Comparison of ENCODE assay signal across 16 cellular contexts in the genomic region with DNA sequence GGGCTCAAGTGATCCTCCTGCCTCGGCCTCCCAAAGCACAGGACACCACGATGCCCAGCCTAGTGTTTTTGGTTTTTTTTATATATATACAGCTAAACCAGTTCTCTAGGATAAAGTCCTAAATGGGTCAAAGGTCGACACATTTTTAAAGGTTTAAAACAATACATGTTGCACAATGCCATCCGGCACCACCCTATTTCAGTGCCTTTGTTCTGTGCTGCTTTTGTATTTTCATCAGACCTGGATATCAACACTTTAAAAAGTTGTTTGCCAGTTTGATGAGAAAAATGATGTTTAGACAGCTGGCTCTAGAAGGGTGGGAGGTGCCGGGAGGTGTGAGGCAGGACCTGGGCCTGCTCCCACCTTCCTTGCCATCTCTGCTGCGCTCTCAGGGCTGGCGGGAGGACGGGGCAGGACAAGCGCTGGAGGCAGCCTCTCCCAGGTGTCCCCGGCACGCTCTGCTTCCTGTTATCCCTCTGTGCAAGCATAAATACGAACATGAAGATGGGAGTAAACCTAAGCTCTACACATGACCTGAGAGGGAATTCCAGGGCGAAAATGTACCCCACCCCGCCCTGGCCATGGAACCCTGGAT.
DNase-seq lines count a peak whose midpoint lies in the region; ATAC-seq and TF ChIP-seq lines count a peak whose summit lies in the region.
"Had no signal": no experiment of that assay in that cellular context is flagged by ENCODE, and none has a peak within 500 bp of the region (broad histone marks: within the 10 kb centered on the region; RNA-seq: fewer than 3 reads in every experiment).

No MANE protein-coding gene starts in this region.

- H2BK5ac ChIP-seq in IMR-90 (ENCODE audit: low read depth, low read length, poor library complexity, severe bottlenecking), result no peak overlapping the region

- CTCF ChIA-PET in IMR-90 (lab: Yijun Ruan, JAX), result interaction anchor here (1.0 kb wide), 1 partner anchor 36 kb away, joined by 3 read pairs; no protein-coding TSS in a partner anchor

- POLR2A ChIA-PET in IMR-90 (lab: Charles Lee; ENCODE audit: unreplicated experiment), result no interaction called here

- H3K23ac ChIP-seq in IMR-90 (ENCODE audit: low read depth, low read length), result no peak overlapping the region

- no peaks in the 10 kb centered on the region for H3K79me2 ChIP-seq in osteoblast (ENCODE audit: insufficient read depth, low read length)

- no peaks in the 10 kb centered on the region for H3K36me3 ChIP-seq in IMR-90 (ENCODE audit: control insufficient read depth, insufficient read depth, low read length)
- H3K36me3 ChIP-seq in osteoblast (ENCODE audit: insufficient read depth, low read length), result no peaks in the 10 kb centered on the region
- H3K36me3 ChIP-seq: BE2C had no signal

- no peak for TF ChIP-seq RAD21 in IMR-90 (IDR thresholded peaks at IDR 0.05; ENCODE audit: low read length)

- no peak overlapping the region for H2AK9ac ChIP-seq in IMR-90 (replicated peaks; ENCODE audit: low read depth, low read length, poor library complexity)

- H3K9me1 ChIP-seq in IMR-90 (ENCODE audit: insufficient read depth, low read length), result no peaks in the 10 kb centered on the region

- peaks cover under 1% of the 10 kb centered on the region; the same call in 1 of the 2 replicates for H3K9me3 ChIP-seq in IMR-90 (ENCODE audit: control insufficient read depth, insufficient read depth, low read length)
- H3K9me3 ChIP-seq in osteoblast (ENCODE audit: low read depth, low read length), result no peaks in the 10 kb centered on the region
- H3K9me3 ChIP-seq: A549, BE2C had no signal

- H3K79me1 ChIP-seq in IMR-90 (ENCODE audit: low read depth in 1 of 2, low read length in 2 of 2), result no peaks in the 10 kb centered on the region

- H4K20me1 ChIP-seq in IMR-90 (ENCODE audit: insufficient read depth, low read length), result no peaks in the 10 kb centered on the region
- no peaks in the 10 kb centered on the region for H4K20me1 ChIP-seq in osteoblast (ENCODE audit: insufficient read depth, low read length)

- H3K14ac ChIP-seq in IMR-90 (replicated peaks; ENCODE audit: low read depth, low read length), result no peak overlapping the region

- in situ Hi-C loops in IMR-90 (cut with MboI; ENCODE audit: low sequenced_read_pairs), result no loop called here

- H3K27ac ChIP-seq in IMR-90 (ENCODE audit: insufficient read depth, low read length) (no peak overlapping the region), osteoblast (ENCODE audit: low read depth, low read length) (no peak overlapping the region)
- H3K27ac ChIP-seq: A549, C4-2B had no signal

- no peak overlapping the region for H4K8ac ChIP-seq in IMR-90 (ENCODE audit: low read depth in 2 of 2, low read length in 2 of 2)

- H2BK120ac ChIP-seq in IMR-90 (ENCODE audit: low read depth, low read length), result no peak overlapping the region

- H3K4ac ChIP-seq in IMR-90 (ENCODE audit: low read depth, low read length), result no peak overlapping the region

- H3K18ac ChIP-seq in IMR-90 (ENCODE audit: low read depth, low read length), result no peak overlapping the region

- no peak overlapping the region for H3K4me3 ChIP-seq in IMR-90 (ENCODE audit: insufficient read depth, low read depth, low read length)
- no peak overlapping the region for H3K4me3 ChIP-seq in osteoblast (ENCODE audit: insufficient read depth, low read length)
- H3K4me3 ChIP-seq: A549 had no signal

- H3K4me2 ChIP-seq in IMR-90 (ENCODE audit: low read depth, low read length) (no peak overlapping the region), osteoblast (ENCODE audit: insufficient read depth, low read length) (no peak overlapping the region)
- H3K4me2 ChIP-seq: A549 had no signal

- DNase-seq in IMR-90 (no peak), NCI-H748 treated with DMSO at 0.1 percent for 48 hours (lab: John Stamatoyannopoulos, UW) (peak; percentile 45), left colon (peak in 1 of 2 donors; percentile 23), osteoblast (ENCODE audit: insufficient read length, low spot score, missing footprints) (peak; percentile 51), midbrain (lab: John Stamatoyannopoulos, UW) (no peak), KG1 (lab: John Stamatoyannopoulos, UW) (no peak)
- DNase-seq: BE2C; CD4-positive, alpha-beta memory T cell; COR-L47; DMS153; GF-D8; GOT3; H9 had no signal

- no peak overlapping the region for H3K56ac ChIP-seq in IMR-90 (ENCODE audit: extremely low read depth, insufficient read depth, low read length)

- no peak overlapping the region for H4K5ac ChIP-seq in IMR-90 (ENCODE audit: low read depth, low read length)

- H2BK15ac ChIP-seq in IMR-90 (ENCODE audit: low read depth, low read length), result no peak overlapping the region

- no peak overlapping the region for H4K91ac ChIP-seq in IMR-90 (ENCODE audit: insufficient read depth, low read depth, low read length)

- no peak overlapping the region for H3K9ac ChIP-seq in IMR-90 (ENCODE audit: low read depth, low read length)

- H3K27me3 ChIP-seq in IMR-90 (ENCODE audit: control insufficient read depth, insufficient read depth, low read length) (peaks cover 4% of the 10 kb centered on the region), osteoblast (ENCODE audit: insufficient read depth, low read length) (peaks cover under 1% of the 10 kb centered on the region)
- H3K27me3 ChIP-seq: BE2C had no signal

- no peak for TF ChIP-seq POLR2A in IMR-90 (IDR thresholded peaks at IDR 0.05; ENCODE audit: low read depth, low read length)

- no peak overlapping the region for H2BK20ac ChIP-seq in IMR-90 (ENCODE audit: low read depth, low read length)

- dilution Hi-C loops in IMR-90 (cut with HindIII; ENCODE audit: low sequenced_read_pairs, unreplicated experiment), result no loop called here

- H3K4me1 ChIP-seq in IMR-90 (ENCODE audit: control insufficient read depth, insufficient read depth, low read length) (no peaks in the 10 kb centered on the region), osteoblast (ENCODE audit: insufficient read depth, low read length) (no peaks in the 10 kb centered on the region)
- H3K4me1 ChIP-seq: A549, BE2C had no signal

- 84% methylated on average over 3 of the region's 14 CpGs; no CpG with 5 or more reads in 1 of the 2 experiments for WGBS in IMR-90 (ENCODE audit: extremely low coverage in 2 of 2, insufficient read length in 1 of 2), 2 experiments

- H2AFZ ChIP-seq in IMR-90 (replicated peaks; ENCODE audit: low read length, poor library complexity) (peak overlapping the region; percentile 4), osteoblast (ENCODE audit: low read length) (no peak overlapping the region)

- no peak overlapping the region for H2AK5ac ChIP-seq in IMR-90 (ENCODE audit: low read depth, low read length)

- ATAC-seq in IMR-90 (ENCODE audit: low read depth) (no peak), left colon (peak; percentile 84), GM21360 (IDR thresholded peaks at IDR 0.05; ENCODE audit: unreplicated experiment) (no peak)

- intact Hi-C loops in IMR-90 (cut with micrococcal nuclease), result no loop called here
- intact Hi-C loops in left colon (cut with DNase I, micrococcal nuclease), result no loop called here

- no peak for TF ChIP-seq CTCF in IMR-90 (conservative IDR thresholded peaks at IDR 0.05; ENCODE audit: low read depth, low read length)
- no peak for TF ChIP-seq CTCF in osteoblast (IDR thresholded peaks at IDR 0.05; ENCODE audit: extremely low read depth, low read depth, low read length)

- no TSS peak for BruUV-seq in IMR-90 (replicated peaks; lab: Mats Ljungman, UMichigan)

TF ChIP-seq in IMR-90, 13 proteins besides CTCF, POLR2A, EP300 and RAD21:
- no peak for TF ChIP-seq MAFK (IDR thresholded peaks at IDR 0.05; ENCODE audit: low read depth, low read length)
- no peak for TF ChIP-seq NFE2L2 (IDR thresholded peaks at IDR 0.05; ENCODE audit: low read depth, low read length)
- TF ChIP-seq MAZ (IDR thresholded peaks at IDR 0.05; ENCODE audit: borderline replicate concordance, low read depth, low read length), result no peak
- no peak for TF ChIP-seq RCOR1 (IDR thresholded peaks at IDR 0.05; ENCODE audit: insufficient replicate concordance, low read length)
- no peak for TF ChIP-seq FOS (IDR thresholded peaks at IDR 0.05; ENCODE audit: low read depth, low read length)
- TF ChIP-seq SMC3 (IDR thresholded peaks at IDR 0.05; ENCODE audit: low read depth, low read length), result no peak
TF ChIP-seq in IMR-90: peak in this region for 0.

Comparison
In these comparisons a context has a peak if more than half of its experiments do, and no peak if none do; other contexts are left out.
1. DNase-seq: peak in NCI-H748 treated with DMSO at 0.1 percent for 48 hours (single experiment) and osteoblast (single experiment); none in IMR-90 (single experiment), midbrain (single experiment) and KG1 (single experiment).